ENCODE assay signal across 8 cellular contexts in the genomic region with DNA sequence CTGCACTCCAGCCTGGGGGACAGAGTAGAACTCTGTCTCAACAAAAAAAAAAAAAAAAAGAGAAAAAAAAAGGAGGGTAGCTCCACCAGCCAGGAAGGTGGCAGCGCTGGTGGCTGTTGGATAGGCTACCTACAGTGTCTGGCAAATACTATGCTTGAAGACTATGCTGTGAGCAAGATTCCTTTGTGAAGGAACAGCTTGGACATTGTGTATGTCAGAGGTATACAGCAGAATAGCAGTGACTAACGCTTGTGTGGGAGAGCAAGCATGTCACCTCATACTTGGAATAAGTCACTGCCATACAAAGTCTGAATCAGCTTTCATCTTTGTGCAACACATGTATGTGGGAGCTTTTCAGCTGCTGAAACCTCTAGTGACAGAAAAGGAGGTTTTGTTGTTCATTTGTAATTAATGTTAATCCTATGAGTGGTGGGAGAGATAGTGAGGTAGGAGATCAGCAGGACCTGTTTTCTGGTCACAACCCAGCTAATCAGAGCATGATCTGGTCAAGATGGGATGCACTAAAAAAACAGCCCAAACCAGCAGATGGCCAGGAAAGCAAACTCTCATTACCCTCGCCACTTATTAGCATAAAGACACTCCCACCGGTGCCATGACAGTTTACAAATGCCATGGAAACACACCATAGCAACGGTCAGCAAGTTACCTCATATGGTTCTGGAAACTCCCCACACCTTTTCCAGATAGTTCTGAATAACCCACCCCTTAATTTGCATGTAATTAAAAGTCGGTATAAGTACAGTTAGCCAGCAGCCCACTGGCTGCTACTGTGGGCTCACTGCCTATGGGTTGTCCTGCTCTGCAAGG. TPM values are rescaled to one million over a fixed set of nuclear protein-coding genes. Genes with fewer than 3 reads are reported as not detected.
DNase-seq lines count a peak whose midpoint lies in the region; ATAC-seq and TF ChIP-seq lines count a peak whose summit lies in the region.

No MANE protein-coding gene starts in this region.

- peak; percentile 62 for ATAC-seq in activated CD8-positive, alpha-beta memory T cell treated with anti-CD3 and anti-CD28 coated beads, Interleukin-2, amount 10 ng/mL, durations not matched to agents 7 days and 5 days
- ATAC-seq in stimulated activated naive B cell treated with anti-CD40 and anti-IgM and Interleukin-4, amounts not matched to agents 10 μg/mL and 1 μg/mL and 100 μg/mL, for 72 hours (replicated peaks), result peak; percentile 55 to 75
- no peak for ATAC-seq in GM19023 (IDR thresholded peaks at IDR 0.05; ENCODE audit: unreplicated experiment)

- H3K36me3 ChIP-seq in endodermal cell (ENCODE audit: control insufficient read depth, insufficient read depth, low read length), result no peaks in the 10 kb centered on the region

- no peaks in the 10 kb centered on the region for H3K9me3 Mint-ChIP-seq in activated CD8-positive, alpha-beta memory T cell treated with anti-CD3 and anti-CD28 coated beads, Interleukin-2, amount 10 ng/mL, durations not matched to agents 7 days and 5 days (ENCODE audit: low read depth)
- H3K9me3 Mint-ChIP-seq in endodermal cell, result peaks cover 3% of the 10 kb centered on the region
- no peaks in the 10 kb centered on the region for H3K9me3 Mint-ChIP-seq in stimulated activated naive B cell treated with anti-CD40 and anti-IgM and Interleukin-4, amounts not matched to agents 10 μg/mL and 1 μg/mL and 100 μg/mL, for 72 hours

- 72 to 78% methylated on average over 4 to 6 of the region's 6 CpGs for WGBS in endodermal cell (ENCODE audit: insufficient coverage in 1 of 2, insufficient read length in 1 of 2), 2 experiments

- TF ChIP-seq CTCF in endodermal cell (conservative IDR thresholded peaks at IDR 0.05) (no peak), GM13976 (IDR thresholded peaks at IDR 0.05; ENCODE audit: borderline replicate concordance, control extremely low read depth, extremely low read depth, insufficient read depth, missing control alignments) (no peak)

- no peak overlapping the region for H3K4me3 Mint-ChIP-seq in activated CD8-positive, alpha-beta memory T cell treated with anti-CD3 and anti-CD28 coated beads, Interleukin-2, amount 10 ng/mL, durations not matched to agents 7 days and 5 days
- H3K4me3 Mint-ChIP-seq in endodermal cell, result no peak overlapping the region
- no peak overlapping the region for H3K4me3 Mint-ChIP-seq in stimulated activated naive B cell treated with anti-CD40 and anti-IgM and Interleukin-4, amounts not matched to agents 10 μg/mL and 1 μg/mL and 100 μg/mL, for 72 hours

- no peak overlapping the region for H3K9ac ChIP-seq in endodermal cell (ENCODE audit: extremely low read depth, low read length, poor library complexity, severe bottlenecking)

- H3K9me3 ChIP-seq in endodermal cell (ENCODE audit: control insufficient read depth, low read length), result no peaks in the 10 kb centered on the region

- DNase-seq in activated CD8-positive, alpha-beta memory T cell treated with anti-CD3 and anti-CD28 coated beads, Interleukin-2, amount 10 ng/mL, durations not matched to agents 7 days and 5 days, result no peak
- no peak for DNase-seq in activated CD8-positive, alpha-beta memory T cell treated with anti-CD3 and anti-CD28 coated beads, Interleukin-2, amount 50 U/mL, for 4 hours
- DNase-seq in NCI-H2196 treated with DMSO at 0.1 percent for 48 hours (lab: John Stamatoyannopoulos, UW; ENCODE audit: unreplicated experiment) (peak; percentile 19), endodermal cell (peak; percentile 69), Kasumi-1 (lab: John Stamatoyannopoulos, UW) (no peak), GM13976 (ENCODE audit: low spot score) (no peak)
- no peak for DNase-seq in stimulated activated naive B cell treated with anti-CD40 and anti-IgM and Interleukin-4, amounts not matched to agents 10 μg/mL and 1 μg/mL and 100 μg/mL, for 72 hours

- peaks cover 21% of the 10 kb centered on the region for H3K27me3 Mint-ChIP-seq in activated CD8-positive, alpha-beta memory T cell treated with anti-CD3 and anti-CD28 coated beads, Interleukin-2, amount 10 ng/mL, durations not matched to agents 7 days and 5 days
- H3K27me3 Mint-ChIP-seq in endodermal cell (ENCODE audit: insufficient read depth), result peaks cover 18% of the 10 kb centered on the region
- H3K27me3 Mint-ChIP-seq in stimulated activated naive B cell treated with anti-CD40 and anti-IgM and Interleukin-4, amounts not matched to agents 10 μg/mL and 1 μg/mL and 100 μg/mL, for 72 hours, result peaks cover 20 to 30% of the 10 kb centered on the region in 2 donors

- CTCF ChIA-PET in activated CD8-positive, alpha-beta memory T cell treated with anti-CD3 and anti-CD28 coated beads, Interleukin-2, amount 10 ng/mL, durations not matched to agents 7 days and 5 days (lab: Charles Lee), result interaction anchor here (0.8 to 5.4 kb wide), 6 partner anchors 35 to 482 kb away, joined by 3 to 31 read pairs (median 8); a partner anchor contains a TSS

- H3K4me1 ChIP-seq in endodermal cell (ENCODE audit: control insufficient read depth, insufficient read depth, low read length), result peaks cover 2% of the 10 kb centered on the region

- no peaks in the 10 kb centered on the region for H3K36me3 Mint-ChIP-seq in activated CD8-positive, alpha-beta memory T cell treated with anti-CD3 and anti-CD28 coated beads, Interleukin-2, amount 10 ng/mL, durations not matched to agents 7 days and 5 days
- H3K36me3 Mint-ChIP-seq in endodermal cell (ENCODE audit: low read depth), result no peaks in the 10 kb centered on the region
- peaks cover 1 to 4% of the 10 kb centered on the region in 2 donors for H3K36me3 Mint-ChIP-seq in stimulated activated naive B cell treated with anti-CD40 and anti-IgM and Interleukin-4, amounts not matched to agents 10 μg/mL and 1 μg/mL and 100 μg/mL, for 72 hours

- peaks cover 34% of the 10 kb centered on the region for H3K4me1 Mint-ChIP-seq in activated CD8-positive, alpha-beta memory T cell treated with anti-CD3 and anti-CD28 coated beads, Interleukin-2, amount 10 ng/mL, durations not matched to agents 7 days and 5 days
- H3K4me1 Mint-ChIP-seq in endodermal cell, result no peaks in the 10 kb centered on the region
- peaks cover 11 to 14% of the 10 kb centered on the region in 2 donors for H3K4me1 Mint-ChIP-seq in stimulated activated naive B cell treated with anti-CD40 and anti-IgM and Interleukin-4, amounts not matched to agents 10 μg/mL and 1 μg/mL and 100 μg/mL, for 72 hours

- no peak overlapping the region for H3K4me3 ChIP-seq in endodermal cell (ENCODE audit: low read length)

- H3K27ac ChIP-seq in endodermal cell (ENCODE audit: low read depth, low read length), result no peak overlapping the region

- peaks cover 5% of the 10 kb centered on the region for H3K27me3 ChIP-seq in endodermal cell (ENCODE audit: control insufficient read depth, insufficient read depth, low read length, poor library complexity, severe bottlenecking)

- in situ Hi-C loops in GM13976 (cut with MboI; ENCODE audit: low sequenced_read_pairs, unreplicated experiment), result no loop called here

- peak overlapping the region; percentile 1 for H3K27ac Mint-ChIP-seq in activated CD8-positive, alpha-beta memory T cell treated with anti-CD3 and anti-CD28 coated beads, Interleukin-2, amount 10 ng/mL, durations not matched to agents 7 days and 5 days
- no peak overlapping the region for H3K27ac Mint-ChIP-seq in endodermal cell
- H3K27ac Mint-ChIP-seq in stimulated activated naive B cell treated with anti-CD40 and anti-IgM and Interleukin-4, amounts not matched to agents 10 μg/mL and 1 μg/mL and 100 μg/mL, for 72 hours, result no peak overlapping the region

RNA-seq across cellular contexts. Expression of a gene that starts 6.8 kb away (rescaled TPM):
- total RNA-seq in activated CD8-positive, alpha-beta memory T cell treated with anti-CD3 and anti-CD28 coated beads, Interleukin-2, amount 10 ng/mL, durations not matched to agents 7 days and 5 days, result under 1 TPM; 0.09 to 0.23 TPM
- not detected for total RNA-seq in endodermal cell
- polyA plus RNA-seq in endodermal cell (2013, experiment 1 of 2), result not detected
- not detected for polyA plus RNA-seq in endodermal cell (2013, experiment 2 of 2)

RNA-seq across cellular contexts. Expression of a gene that starts 31.4 kb away (rescaled TPM):
- total RNA-seq in activated CD8-positive, alpha-beta memory T cell treated with anti-CD3 and anti-CD28 coated beads, Interleukin-2, amount 10 ng/mL, durations not matched to agents 7 days and 5 days, result 10 to 100 TPM; 56.8 to 62.0 TPM
- under 1 TPM in 1 of 2 donors, not detected in 1; 0.22 TPM for total RNA-seq in endodermal cell
- polyA plus RNA-seq in endodermal cell (2013, experiment 1 of 2), result not detected
- polyA plus RNA-seq in endodermal cell (2013, experiment 2 of 2), result not detected

RNA-seq across cellular contexts. Expression of a gene that starts 41.8 kb away (rescaled TPM):
- not detected for total RNA-seq in activated CD8-positive, alpha-beta memory T cell treated with anti-CD3 and anti-CD28 coated beads, Interleukin-2, amount 10 ng/mL, durations not matched to agents 7 days and 5 days
- not detected for total RNA-seq in endodermal cell
- polyA plus RNA-seq in endodermal cell (2013, experiment 1 of 2), result not detected
- not detected for polyA plus RNA-seq in endodermal cell (2013, experiment 2 of 2)

RNA-seq across cellular contexts. Expression of a gene that starts 56.2 kb away (rescaled TPM):
- total RNA-seq in activated CD8-positive, alpha-beta memory T cell treated with anti-CD3 and anti-CD28 coated beads, Interleukin-2, amount 10 ng/mL, durations not matched to agents 7 days and 5 days, result under 1 TPM; 0.16 to 0.29 TPM
- total RNA-seq in endodermal cell, result 1 to 10 TPM in 1 of 2 donors, under 1 TPM in 1; 0.31 to 1.5 TPM
- 1.00 TPM for polyA plus RNA-seq in endodermal cell (2013, experiment 1 of 2)
- 0.79 TPM for polyA plus RNA-seq in endodermal cell (2013, experiment 2 of 2)

Comparison
In these comparisons a context has a peak if more than half of its experiments do, and no peak if none do; other contexts are left out.
1. DNase-seq: peak in NCI-H2196 treated with DMSO at 0.1 percent for 48 hours (single experiment) and endodermal cell (single experiment); none in activated CD8-positive, alpha-beta memory T cell treated with anti-CD3 and anti-CD28 coated beads, Interleukin-2, amount 10 ng/mL, durations not matched to agents 7 days and 5 days (single experiment), activated CD8-positive, alpha-beta memory T cell treated with anti-CD3 and anti-CD28 coated beads, Interleukin-2, amount 50 U/mL, for 4 hours (single experiment), stimulated activated naive B cell treated with anti-CD40 and anti-IgM and Interleukin-4, amounts not matched to agents 10 μg/mL and 1 μg/mL and 100 μg/mL, for 72 hours (single experiment), Kasumi-1 (0 of 2) and GM13976 (single experiment).
2. RNA of a gene that starts 31.4 kb away (total RNA-seq): 56.8 to 62.0 TPM in activated CD8-positive, alpha-beta memory T cell treated with anti-CD3 and anti-CD28 coated beads, Interleukin-2, amount 10 ng/mL, durations not matched to agents 7 days and 5 days; 0.22 TPM in endodermal cell; every median in the first group is over 10 times any median in the second.